ENCODE assay signal across 32 cellular contexts in the genomic region with DNA sequence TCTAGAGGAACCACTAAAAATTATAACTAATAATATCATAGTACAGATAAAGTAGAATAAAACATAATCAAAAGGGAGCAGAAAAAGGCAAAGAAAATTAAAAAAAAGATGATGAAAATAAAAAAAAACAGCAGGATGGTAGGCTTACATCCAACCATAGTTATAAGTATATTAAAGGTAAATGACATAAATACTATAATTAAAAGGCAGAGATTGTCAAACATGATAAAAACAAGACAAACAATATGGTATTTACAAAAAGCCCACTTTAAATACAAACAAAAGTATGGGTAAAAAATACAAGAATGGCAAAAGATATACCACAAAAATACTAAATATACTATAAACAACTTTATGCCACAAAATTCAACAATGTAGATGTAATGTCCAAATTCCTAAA. TPM values are rescaled to one million over a fixed set of nuclear protein-coding genes. Genes with fewer than 3 reads are reported as not detected.
"Had no signal": no experiment of that assay in that cellular context is flagged by ENCODE, and none has a peak within 500 bp of the region (broad histone marks: within the 10 kb centered on the region; RNA-seq: fewer than 3 reads in every experiment).

No MANE protein-coding gene starts in this region.

- H3K4me2 ChIP-seq: smooth muscle cell had no signal

- H3K4me1 ChIP-seq: parathyroid adenoma, psoas muscle, right lobe of liver, sigmoid colon, spleen, suprapubic skin, testis, tibial artery, transverse colon, upper lobe of left lung, vagina had no signal

- H3K9me3 ChIP-seq: testis, vagina had no signal

- FAIRE-seq: urothelium cell line had no signal

- H3K9ac ChIP-seq: parathyroid adenoma had no signal

- H3K4me3 ChIP-seq: psoas muscle, right lobe of liver, sigmoid colon, smooth muscle cell, spleen, suprapubic skin, testis, tibial artery, transverse colon, upper lobe of left lung, vagina had no signal

- H3K4me3 Mint-ChIP-seq: naive thymus-derived CD8-positive, alpha-beta T cell; natural killer cell treated with Interleukin-12 subunit alpha and Interleukin-12 subunit beta and Interleukin-15 and Interleukin-18, amount 100 ng/mL, for 72 hours; nephron progenitor cell; neural crest cell; stimulated activated memory B cell treated with anti-CD40 and anti-IgM and Interleukin-4, amounts not matched to agents 10 μg/mL and 1 μg/mL and 100 μg/mL, for 72 hours; stimulated activated naive CD8-positive, alpha-beta T cell treated with anti-CD3 and anti-CD28 coated beads, Interleukin-15, amount 100 ng/mL, for 72 hours had no signal

- H3K36me3 ChIP-seq: neutrophil, right lobe of liver, sigmoid colon, spleen, suprapubic skin, upper lobe of left lung, vagina had no signal

- H3K27me3 Mint-ChIP-seq: progenitor cell of endocrine pancreas had no signal

- H3K27ac ChIP-seq: neutrophil, parathyroid adenoma, psoas muscle, right lobe of liver, sigmoid colon, spleen, suprapubic skin, testis, tibial artery, transverse colon, upper lobe of left lung, vagina had no signal

- H3K27ac Mint-ChIP-seq: naive thymus-derived CD8-positive, alpha-beta T cell; natural killer cell treated with Interleukin-12 subunit alpha and Interleukin-12 subunit beta and Interleukin-15 and Interleukin-18, amount 100 ng/mL, for 72 hours; nephron progenitor cell; progenitor cell of endocrine pancreas; stimulated activated memory B cell treated with anti-CD40 and anti-IgM and Interleukin-4, amounts not matched to agents 10 μg/mL and 1 μg/mL and 100 μg/mL, for 72 hours; stimulated activated naive CD8-positive, alpha-beta T cell treated with anti-CD3 and anti-CD28 coated beads, Interleukin-15, amount 100 ng/mL, for 72 hours had no signal

- H3K27me3 ChIP-seq: neutrophil, right lobe of liver, sigmoid colon, spleen, suprapubic skin, testis, tibial artery, transverse colon, upper lobe of left lung, vagina had no signal

- H2AFZ ChIP-seq: parathyroid adenoma had no signal

- H3K4me1 Mint-ChIP-seq: naive thymus-derived CD8-positive, alpha-beta T cell; nephron progenitor cell; neural crest cell; stimulated activated memory B cell treated with anti-CD40 and anti-IgM and Interleukin-4, amounts not matched to agents 10 μg/mL and 1 μg/mL and 100 μg/mL, for 72 hours; stimulated activated naive CD8-positive, alpha-beta T cell treated with anti-CD3 and anti-CD28 coated beads, Interleukin-15, amount 100 ng/mL, for 72 hours had no signal

- H3K36me3 Mint-ChIP-seq: stimulated activated memory B cell treated with anti-CD40 and anti-IgM and Interleukin-4, amounts not matched to agents 10 μg/mL and 1 μg/mL and 100 μg/mL, for 72 hours had no signal

- DNase-seq: naive thymus-derived CD8-positive, alpha-beta T cell; nephron progenitor cell; nucleus accumbens; posterior cingulate gyrus; psoas muscle; right cardiac atrium; right lobe of liver; sigmoid colon; spleen; stimulated activated CD4-positive, alpha-beta T cell treated with anti-CD3 and anti-CD28 coated beads, Interleukin-12 subunit alpha, Interleukin-12 subunit beta, amount 100 ng/mL, for 4 hours; stimulated activated CD4-positive, alpha-beta T cell treated with anti-CD3 and anti-CD28 coated beads, Interleukin-1b, Interleukin-23, amount 100 ng/mL, for 48 hours; stimulated activated CD4-positive, alpha-beta T cell treated with anti-CD3 and anti-CD28 coated beads, Interleukin-4, amount 100 ng/mL, for 1 hour; stimulated activated CD4-positive, alpha-beta T cell treated with anti-CD3 and anti-CD28 coated beads, Interleukin-4, amount 100 ng/mL, for 4 hours; stimulated activated CD8-positive, alpha-beta memory T cell treated with anti-CD3 and anti-CD28 coated beads, Interleukin-4, amount 100 ng/mL, for 48 hours; stimulated activated naive CD4-positive, alpha-beta T cell; stimulated activated naive CD8-positive, alpha-beta T cell treated with anti-CD3 and anti-CD28 coated beads, Interleukin-15, amount 100 ng/mL, for 72 hours; stimulated activated naive CD8-positive, alpha-beta T cell treated with anti-CD3 and anti-CD28 coated beads, Interleukin-15, Interleukin-2, amounts not matched to agents 100 U/mL and 50 U/mL, for 24 hours; substantia nigra; testis; tibial artery; transverse colon; upper lobe of left lung had no signal

- ATAC-seq: naive thymus-derived CD8-positive, alpha-beta T cell; natural killer cell treated with Interleukin-12 subunit alpha and Interleukin-12 subunit beta and Interleukin-15 and Interleukin-18, amount 100 ng/mL, for 72 hours; psoas muscle; right cardiac atrium; right lobe of liver; stimulated activated memory B cell treated with anti-CD40 and anti-IgM and Interleukin-4, amounts not matched to agents 10 μg/mL and 1 μg/mL and 100 μg/mL, for 72 hours; stimulated activated naive CD8-positive, alpha-beta T cell treated with anti-CD3 and anti-CD28 coated beads, Interleukin-15, amount 100 ng/mL, for 72 hours; stimulated activated naive CD8-positive, alpha-beta T cell treated with anti-CD3 and anti-CD28 coated beads, Interleukin-15, Interleukin-2, amounts not matched to agents 100 U/mL and 50 U/mL, for 24 hours had no signal

RNA-seq across cellular contexts. Expression of gene CCDC148, which starts 24.4 kb away (rescaled TPM):
- total RNA-seq: naive thymus-derived CD8-positive, alpha-beta T cell; natural killer cell treated with Interleukin-12 subunit alpha and Interleukin-12 subunit beta and Interleukin-15 and Interleukin-18, amount 100 ng/mL, for 72 hours; psoas muscle; vagina had no signal
- polyA plus RNA-seq: naive thymus-derived CD8-positive, alpha-beta T cell; smooth muscle cell had no signal
